15 cellular contexts compared by ENCODE assay signal in the genomic region with DNA sequence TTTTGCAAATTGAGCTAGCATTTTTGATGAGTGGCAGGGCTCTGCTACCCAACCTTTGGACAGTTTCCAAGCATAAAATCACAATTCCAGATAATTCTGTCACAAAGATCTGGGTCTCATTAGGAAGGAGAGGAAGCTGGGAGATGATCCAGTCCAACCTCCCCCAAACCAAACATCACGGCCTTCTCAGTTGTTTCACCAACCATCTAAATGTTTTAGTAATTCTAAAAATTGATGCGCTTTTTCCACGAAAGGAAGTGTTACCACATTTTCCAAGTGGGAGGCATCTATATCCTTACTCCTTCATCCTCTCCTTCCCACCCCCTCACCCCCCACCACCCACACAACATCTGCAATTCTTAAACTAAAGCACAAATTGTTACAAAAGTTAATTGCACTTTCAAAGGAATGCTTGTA.
DNase-seq lines count a peak whose midpoint lies in the region; ATAC-seq and TF ChIP-seq lines count a peak whose summit lies in the region.
"Had no signal": no experiment of that assay in that cellular context is flagged by ENCODE, and none has a peak within 500 bp of the region (broad histone marks: within the 10 kb centered on the region; RNA-seq: fewer than 3 reads in every experiment).

No MANE protein-coding gene starts in this region.

- 0 out of 2 replicates have a peak overlapping the region, but pooled peaks have one; percentile 72 for H3K4me2 ChIP-seq in PC-9
- H3K4me2 ChIP-seq in skeletal muscle satellite cell (ENCODE audit: low read length): peak overlapping the region; percentile 40
- H3K4me2 ChIP-seq: BLaER1 had no signal

- no peaks in the 10 kb centered on the region for H3K9me2 ChIP-seq in PC-9 (ENCODE audit: insufficient read depth)

- H3K9ac ChIP-seq in skeletal muscle satellite cell (ENCODE audit: low read depth, low read length): no peak overlapping the region
- H3K9ac ChIP-seq: BLaER1 had no signal

- CTCF ChIA-PET in PC-9 (lab: Charles Lee): no interaction called here

- peaks cover 84% of the 10 kb centered on the region for H3F3A ChIP-seq in PC-9 (ENCODE audit: insufficient read depth, low read depth)

- no peaks in the 10 kb centered on the region for H4K20me1 ChIP-seq in PC-9 (ENCODE audit: insufficient read depth)
- H4K20me1 ChIP-seq: BLaER1 had no signal

- intact Hi-C loops in PC-9 (cut with micrococcal nuclease; ENCODE audit: unreplicated experiment): no loop called here

- DNase-seq in AG08395 (ENCODE audit: low spot score): peak; percentile 28
- no peak for DNase-seq in PC-9
- peak; percentile 87 for DNase-seq in fibroblast of gingiva (ENCODE audit: low read depth)
- DNase-seq in G401 (ENCODE audit: low spot score): no peak
- DNase-seq in NCI-H146 treated with DMSO at 0.1 percent for 48 hours (lab: John Stamatoyannopoulos, UW; ENCODE audit: unreplicated experiment): no peak
- DNase-seq in SIG-M5 (lab: John Stamatoyannopoulos, UW): no peak
- DNase-seq: erythroblast, islet precursor cell, MG63, T-helper 9 cell had no signal

- H3K79me2 ChIP-seq in PC-9 (ENCODE audit: low read depth): peaks cover 98% of the 10 kb centered on the region

- H3K27ac ChIP-seq in PC-9: peak overlapping the region; percentile 92
- H3K27ac ChIP-seq: BLaER1, cardiac muscle cell had no signal

- BruUV-seq in PC-9 (replicated peaks; lab: Mats Ljungman, UMichigan): no TSS peak

- in situ Hi-C loops in G401 (cut with HindIII; ENCODE audit: low sequenced_read_pairs): no loop called here

- no peak overlapping the region for H2AFZ ChIP-seq in PC-9

- H3K36me3 ChIP-seq in PC-9 (ENCODE audit: low read depth) (peaks cover 38% of the 10 kb centered on the region; the same call in 1 of the 2 replicates), skeletal muscle satellite cell (ENCODE audit: insufficient read depth, low read length) (peaks cover 13% of the 10 kb centered on the region)
- H3K36me3 ChIP-seq: BLaER1, cardiac muscle cell had no signal

- H3K4me3 ChIP-seq in PC-9 (no peak overlapping the region), skeletal muscle satellite cell (ENCODE audit: low read length) (no peak overlapping the region)
- H3K4me3 ChIP-seq: BLaER1, cardiac muscle cell, GM12878, MG63 had no signal

- H3K4me1 ChIP-seq in PC-9 (replicated peaks; ENCODE audit: insufficient read depth) (peaks cover 94% of the 10 kb centered on the region), skeletal muscle satellite cell (ENCODE audit: control insufficient read depth, insufficient read depth, low read length) (peaks cover 70% of the 10 kb centered on the region)

- TF ChIP-seq CTCF in PC-9 (conservative IDR thresholded peaks at IDR 0.05): no peak

- no peak for ATAC-seq in GM21381 (IDR thresholded peaks at IDR 0.05; ENCODE audit: unreplicated experiment)
- ATAC-seq: GM12878 had no signal

- POLR2A ChIA-PET in PC-9 (lab: Charles Lee; ENCODE audit: unreplicated experiment): interaction anchor here (0.5 to 0.6 kb wide), 3 partner anchors 230 to 979 kb away, joined by 3 to 5 read pairs (median 3); partner anchors contain the start of gene CHCHD2

- H3K9me3 ChIP-seq in PC-9 (ENCODE audit: insufficient read depth, low read depth) (no peaks in the 10 kb centered on the region), skeletal muscle satellite cell (replicated peaks; ENCODE audit: low read length) (no peaks in the 10 kb centered on the region)
- H3K9me3 ChIP-seq: BLaER1, MG63 had no signal

- H3K27me3 ChIP-seq in PC-9 (ENCODE audit: insufficient read depth, low read depth) (no peaks in the 10 kb centered on the region), skeletal muscle satellite cell (ENCODE audit: control insufficient read depth, insufficient read depth, low read length) (no peaks in the 10 kb centered on the region)
- H3K27me3 ChIP-seq: BLaER1, cardiac muscle cell, MG63 had no signal

Comparison
In these comparisons a context has a peak if more than half of its experiments do, and no peak if none do; other contexts are left out.
1. DNase-seq: peak in AG08395 (single experiment) and fibroblast of gingiva (single experiment); none in PC-9 (0 of 2), G401 (single experiment), NCI-H146 treated with DMSO at 0.1 percent for 48 hours (single experiment) and SIG-M5 (single experiment).